ENCODE assay signal across 15 cellular contexts in the genomic region with DNA sequence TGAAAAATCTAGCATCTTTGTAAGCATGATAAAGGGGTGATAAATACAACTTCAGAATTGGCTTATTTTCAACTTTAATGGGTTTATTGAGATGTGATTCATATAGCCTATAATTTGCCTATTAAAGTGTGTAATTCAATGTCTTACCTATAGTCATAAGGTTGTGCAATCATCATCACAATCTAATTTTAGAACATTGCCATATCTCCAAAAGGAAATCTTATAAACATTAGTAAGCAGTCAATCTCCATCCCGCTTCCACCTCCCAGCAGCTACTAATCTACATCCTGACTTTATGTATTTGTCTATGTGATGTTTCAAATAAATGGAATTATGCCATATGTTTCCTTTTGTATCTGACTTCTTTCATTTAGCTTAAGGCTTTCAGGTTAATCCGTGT.
"Had no signal": no experiment of that assay in that cellular context is flagged by ENCODE, and none has a peak within 500 bp of the region (broad histone marks: within the 10 kb centered on the region; RNA-seq: fewer than 3 reads in every experiment).

No MANE protein-coding gene starts in this region.

- H3K9me3 ChIP-seq: body of pancreas, prostate gland had no signal

- H3K4me1 ChIP-seq: body of pancreas, prostate gland, spleen had no signal

- H3K36me3 ChIP-seq: prostate gland, spleen had no signal

- H3K4me3 ChIP-seq: body of pancreas, prostate gland, spleen had no signal

- H3K27me3 ChIP-seq: body of pancreas, spleen had no signal

- ATAC-seq: activated CD4-positive, CD25-positive, alpha-beta regulatory T cell treated with anti-CD3 and anti-CD28 coated beads, Interleukin-2, amount 50 U/mL, for 24 hours; body of pancreas; left lobe of liver; natural killer cell treated with Interleukin-12 subunit alpha and Interleukin-12 subunit beta and Interleukin-15 and Interleukin-18, amount 100 ng/mL, for 72 hours; sciatic nerve; stimulated activated naive B cell treated with anti-CD40 and anti-IgM and Interleukin-4, amounts not matched to agents 10 μg/mL and 1 μg/mL and 100 μg/mL, for 72 hours had no signal

- H3K27ac ChIP-seq: body of pancreas, prostate gland, spleen had no signal

- DNase-seq: activated effector memory CD4-positive, alpha-beta T cell treated with Interleukin-2 at 50 U/mL for 16 hours; activated T-cell treated with anti-CD3 and anti-CD28 coated beads, Interleukin-2, amount 50 U/mL, for 1 hour; body of pancreas; cerebellar nuclear complex; dermis blood vessel endothelial cell; glutamatergic neuron; spleen; stimulated activated CD4-positive, alpha-beta T cell treated with anti-CD3 and anti-CD28 coated beads, Interleukin-1b, Interleukin-23, amount 100 ng/mL, for 48 hours; stimulated activated naive B cell treated with anti-CD40 and anti-IgM and Interleukin-4, amounts not matched to agents 10 μg/mL and 1 μg/mL and 100 μg/mL, for 72 hours; trophoblast cell had no signal
